Comparison of ENCODE assay signal across 1 cellular context in genomic region chr6:31042801-31043200, GRCh38.
TF ChIP-seq lines count a peak whose summit lies in the region.

No MANE protein-coding gene starts in this region.

TF ChIP-seq in H1, 55 proteins besides CTCF, POLR2A, EP300 and RAD21:
- TF ChIP-seq BRCA1 (IDR thresholded peaks at IDR 0.05; ENCODE audit: low read depth, low read length) (no peak), NRF1 (IDR thresholded peaks at IDR 0.05; ENCODE audit: low read depth, low read length) (no peak), SUZ12 (IDR thresholded peaks at IDR 0.05; ENCODE audit: low read length) (no peak), ATF2 (IDR thresholded peaks at IDR 0.05; ENCODE audit: low read length) (no peak), GABPA (IDR thresholded peaks at IDR 0.05; ENCODE audit: borderline replicate concordance, insufficient read depth, low read length) (no peak), CHD7 (IDR thresholded peaks at IDR 0.05; ENCODE audit: insufficient replicate concordance, low read length) (no peak)
